In the genomic region with DNA sequence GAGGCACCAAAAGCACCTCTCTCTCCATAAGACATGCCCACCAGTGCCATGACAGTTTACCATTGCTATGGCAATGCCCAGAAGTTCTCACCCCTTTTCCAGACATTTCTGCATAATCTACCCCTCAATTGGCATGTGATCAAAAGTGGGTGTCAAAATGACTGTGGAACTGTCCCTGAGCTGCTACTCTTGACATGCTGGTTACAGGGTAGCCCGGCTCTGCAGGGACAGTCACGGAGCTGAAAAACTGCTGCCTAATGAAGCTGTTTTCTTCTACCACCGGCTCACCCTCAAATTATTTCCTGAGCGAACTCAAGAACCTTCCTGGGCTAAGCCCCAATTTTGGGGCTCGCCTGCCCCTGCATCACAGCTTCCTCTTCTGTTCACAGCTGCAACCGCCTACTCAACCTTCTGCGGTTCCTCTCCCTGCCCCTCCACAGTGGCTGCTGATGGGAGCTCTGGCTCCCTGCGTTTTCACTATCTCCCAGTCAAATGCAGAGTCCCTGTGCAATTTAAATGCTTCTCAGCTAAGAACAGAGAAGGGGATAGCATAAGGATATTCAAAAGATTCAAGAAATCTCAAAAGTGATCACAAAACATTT, we compare ENCODE assay signal across 1 cellular context.
TF ChIP-seq lines count a peak whose summit lies in the region.

No MANE protein-coding gene starts in this region.

TF ChIP-seq in HepG2, 621 proteins besides CTCF, POLR2A, EP300 and RAD21 (continued from another document):
- TF ChIP-seq ZNF773 (CRISPR knock-in tag; IDR thresholded peaks at IDR 0.05; ENCODE audit: borderline replicate concordance) = no peak
- no peak for TF ChIP-seq ATRX (CRISPR knock-in tag; IDR thresholded peaks at IDR 0.05; ENCODE audit: borderline replicate concordance)
- TF ChIP-seq HIVEP1 (CRISPR knock-in tag; IDR thresholded peaks at IDR 0.05) = no peak
- TF ChIP-seq ZNF263 (CRISPR knock-in tag; IDR thresholded peaks at IDR 0.05) = no peak
- no peak for TF ChIP-seq CHD2 (IDR thresholded peaks at IDR 0.05; ENCODE audit: low read depth, low read length)
- no peak for TF ChIP-seq ZFY (CRISPR knock-in tag; IDR thresholded peaks at IDR 0.05)
